14 cellular contexts compared by ENCODE assay signal in genomic region chr5:534743-535671, GRCh38. TPM values are rescaled to one million over a fixed set of nuclear protein-coding genes. Genes with fewer than 3 reads are reported as not detected.
DNase-seq lines count a peak whose midpoint lies in the region; ATAC-seq and TF ChIP-seq lines count a peak whose summit lies in the region.
"Had no signal": no experiment of that assay in that cellular context is flagged by ENCODE, and none has a peak within 500 bp of the region (broad histone marks: within the 10 kb centered on the region; RNA-seq: fewer than 3 reads in every experiment).

No MANE protein-coding gene starts in this region.

- dilution Hi-C loops in IMR-90 (cut with HindIII; ENCODE audit: low sequenced_read_pairs, unreplicated experiment): no loop called here

- H4K8ac ChIP-seq in IMR-90 (ENCODE audit: low read depth in 2 of 2, low read length in 2 of 2): no peak overlapping the region

- H3K14ac ChIP-seq in IMR-90 (replicated peaks; ENCODE audit: low read depth, low read length): no peak overlapping the region

- in situ Hi-C loops in IMR-90 (cut with MboI; ENCODE audit: low sequenced_read_pairs): no loop called here
- in situ Hi-C loops in ACHN (cut with HindIII; ENCODE audit: low pct_ligation_motif_present, low pct_unique_long_range_greater_than_20kb, low sequenced_read_pairs): no loop called here

- no peak for TF ChIP-seq RAD21 in IMR-90 (IDR thresholded peaks at IDR 0.05; ENCODE audit: low read length)

- CTCF ChIA-PET in IMR-90 (lab: Yijun Ruan, JAX): no interaction called here

- no peak overlapping the region for H2BK20ac ChIP-seq in IMR-90 (ENCODE audit: low read depth, low read length)

- H3K36me3 Mint-ChIP-seq in activated naive CD4-positive, alpha-beta T cell treated with anti-CD3 and anti-CD28 coated beads, Interleukin-2, amount 50 U/mL, for 72 hours: no peaks in the 10 kb centered on the region

- no peaks in the 10 kb centered on the region for H3K4me1 ChIP-seq in IMR-90 (ENCODE audit: control insufficient read depth, insufficient read depth, low read length)
- no peaks in the 10 kb centered on the region for H3K4me1 ChIP-seq in right cardiac atrium (ENCODE audit: control insufficient read depth, insufficient read depth, low read length)
- no peaks in the 10 kb centered on the region for H3K4me1 ChIP-seq in psoas muscle

- H3K9me3 ChIP-seq in IMR-90 (ENCODE audit: control insufficient read depth, insufficient read depth, low read length) (no peaks in the 10 kb centered on the region), right cardiac atrium (ENCODE audit: control insufficient read depth, low read length) (no peaks in the 10 kb centered on the region), psoas muscle (no peaks in the 10 kb centered on the region)
- H3K9me3 ChIP-seq: BLaER1 treated with 17β-estradiol and CSF1 and Interleukin-3, amounts not matched to agents 10 nM and 100 nM had no signal

- no peak overlapping the region for H4K91ac ChIP-seq in IMR-90 (ENCODE audit: insufficient read depth, low read depth, low read length)

- H3K4me3 ChIP-seq in IMR-90 (ENCODE audit: insufficient read depth, low read depth, low read length): no peak overlapping the region
- H3K4me3 ChIP-seq in right cardiac atrium (ENCODE audit: low read length): no peak overlapping the region
- no peak overlapping the region for H3K4me3 ChIP-seq in psoas muscle
- H3K4me3 ChIP-seq: BLaER1 treated with 17β-estradiol and CSF1 and Interleukin-3, amounts not matched to agents 10 nM and 100 nM; GM23338 had no signal

- TF ChIP-seq POLR2A in IMR-90 (IDR thresholded peaks at IDR 0.05; ENCODE audit: low read depth, low read length): no peak

- H4K5ac ChIP-seq in IMR-90 (ENCODE audit: low read depth, low read length): no peak overlapping the region

- no peak overlapping the region for H2AK5ac ChIP-seq in IMR-90 (ENCODE audit: low read depth, low read length)

- no peak overlapping the region for H3K4ac ChIP-seq in IMR-90 (ENCODE audit: low read depth, low read length)

- no peak overlapping the region for H3K23ac ChIP-seq in IMR-90 (ENCODE audit: low read depth, low read length)

- H3K4me2 ChIP-seq in IMR-90 (ENCODE audit: low read depth, low read length): no peak overlapping the region
- H3K4me2 ChIP-seq: GM23338, KMS-11 had no signal

- H2AFZ ChIP-seq in IMR-90 (replicated peaks; ENCODE audit: low read length, poor library complexity): no peak overlapping the region
- H2AFZ ChIP-seq: GM23338 had no signal

- H3K36me3 ChIP-seq in IMR-90 (ENCODE audit: control insufficient read depth, insufficient read depth, low read length) (no peaks in the 10 kb centered on the region), psoas muscle (ENCODE audit: insufficient read depth in 1 of 2, low read depth in 1 of 2) (no peaks in the 10 kb centered on the region)
- H3K36me3 ChIP-seq: BLaER1 treated with 17β-estradiol and CSF1 and Interleukin-3, amounts not matched to agents 10 nM and 100 nM had no signal

- no TSS peak for BruUV-seq in IMR-90 (replicated peaks; lab: Mats Ljungman, UMichigan)

- POLR2A ChIA-PET in IMR-90 (lab: Charles Lee; ENCODE audit: unreplicated experiment): no interaction called here

- no peak overlapping the region for H3K27ac Mint-ChIP-seq in activated naive CD4-positive, alpha-beta T cell treated with anti-CD3 and anti-CD28 coated beads, Interleukin-2, amount 50 U/mL, for 72 hours
- H3K27ac Mint-ChIP-seq: GM23338 had no signal

- no peak overlapping the region for H3K18ac ChIP-seq in IMR-90 (ENCODE audit: low read depth, low read length)

- no peak for TF ChIP-seq CTCF in IMR-90 (conservative IDR thresholded peaks at IDR 0.05; ENCODE audit: low read depth, low read length)
- no peak for TF ChIP-seq CTCF in psoas muscle (IDR thresholded peaks at IDR 0.05)

- H2BK120ac ChIP-seq in IMR-90 (ENCODE audit: low read depth, low read length): no peak overlapping the region

- 82% methylated on average over 18 of the region's 41 CpGs; no CpG with 5 or more reads in 1 of the 2 experiments for WGBS in IMR-90 (ENCODE audit: extremely low coverage in 2 of 2, insufficient read length in 1 of 2), 2 experiments
- 86% methylated on average over 41 of the region's 41 CpGs for WGBS in right cardiac atrium
- 87 to 89% (median 87%) methylated on average over 36 to 41 of the region's 41 CpGs for WGBS in psoas muscle, 3 donors

- no peak overlapping the region for H3K9ac ChIP-seq in IMR-90 (ENCODE audit: low read depth, low read length)
- H3K9ac ChIP-seq: BLaER1 treated with 17β-estradiol and CSF1 and Interleukin-3, amounts not matched to agents 10 nM and 100 nM; KMS-11 had no signal

- peak; percentile 7 for DNase-seq in activated naive CD4-positive, alpha-beta T cell treated with anti-CD3 and anti-CD28 coated beads, Interleukin-2, amount 50 U/mL, for 16 hours
- no peak for DNase-seq in activated naive CD4-positive, alpha-beta T cell treated with anti-CD3 and anti-CD28 coated beads, Interleukin-2, amount 50 U/mL, for 72 hours (ENCODE audit: low spot score in 2 of 2)
- no peak for DNase-seq in IMR-90
- DNase-seq in right cardiac atrium: peak; percentile 8 to 52 (median 38)
- DNase-seq in psoas muscle: peak; percentile 9 to 39
- no peak for DNase-seq in activated gamma-delta T cell treated with Interleukin-2 at 50 U/mL for 16 hours
- no peak for DNase-seq in SIG-M5 (lab: John Stamatoyannopoulos, UW)
- DNase-seq in ACHN: no peak
- DNase-seq: NCI-H1436 treated with DMSO at 0.1 percent for 48 hours, NCI-H2081 treated with DMSO at 0.1 percent for 48 hours, NCI-H510A treated with DMSO at 0.1 percent for 48 hours had no signal

- no peak overlapping the region for H2BK15ac ChIP-seq in IMR-90 (ENCODE audit: low read depth, low read length)

- H3K79me1 ChIP-seq in IMR-90 (ENCODE audit: low read depth in 1 of 2, low read length in 2 of 2): no peaks in the 10 kb centered on the region

- no peak overlapping the region for H2BK5ac ChIP-seq in IMR-90 (ENCODE audit: low read depth, low read length, poor library complexity, severe bottlenecking)

- H3K27ac ChIP-seq in IMR-90 (ENCODE audit: insufficient read depth, low read length) (no peak overlapping the region), right cardiac atrium (ENCODE audit: low read length) (no peak overlapping the region), psoas muscle (no peak overlapping the region)
- H3K27ac ChIP-seq: BLaER1 treated with 17β-estradiol and CSF1 and Interleukin-3, amounts not matched to agents 10 nM and 100 nM; KMS-11 had no signal

- no peak for ATAC-seq in activated naive CD4-positive, alpha-beta T cell treated with anti-CD3 and anti-CD28 coated beads, Interleukin-2, amount 50 U/mL, for 72 hours
- no peak for ATAC-seq in IMR-90 (ENCODE audit: low read depth)
- ATAC-seq in right cardiac atrium: no peak
- ATAC-seq in psoas muscle: no peak

- H3K9me3 Mint-ChIP-seq in activated naive CD4-positive, alpha-beta T cell treated with anti-CD3 and anti-CD28 coated beads, Interleukin-2, amount 50 U/mL, for 72 hours: no peaks in the 10 kb centered on the region
- H3K9me3 Mint-ChIP-seq: GM23338 had no signal

- peaks cover 70% of the 10 kb centered on the region for H3K27me3 ChIP-seq in IMR-90 (ENCODE audit: control insufficient read depth, insufficient read depth, low read length)
- H3K27me3 ChIP-seq in right cardiac atrium (ENCODE audit: control insufficient read depth, insufficient read depth): no peaks in the 10 kb centered on the region
- peaks cover 0 to 86% (median 29%) of the 10 kb centered on the region in 3 donors for H3K27me3 ChIP-seq in psoas muscle (ENCODE audit: insufficient read depth in 3 of 3, low read length in 2 of 3)

- no peaks in the 10 kb centered on the region for H3K9me1 ChIP-seq in IMR-90 (ENCODE audit: insufficient read depth, low read length)

- H4K20me1 ChIP-seq in IMR-90 (ENCODE audit: insufficient read depth, low read length): no peaks in the 10 kb centered on the region

- H2AK9ac ChIP-seq in IMR-90 (replicated peaks; ENCODE audit: low read depth, low read length, poor library complexity): peak overlapping the region; percentile 28

- H3K56ac ChIP-seq in IMR-90 (ENCODE audit: extremely low read depth, insufficient read depth, low read length): no peak overlapping the region

- intact Hi-C loops in IMR-90 (cut with micrococcal nuclease): no loop called here
- intact Hi-C loops in right cardiac atrium (cut with DNase I): no loop called here
- intact Hi-C loops in psoas muscle (cut with DNase I): no loop called here

TF ChIP-seq in IMR-90, 13 proteins besides CTCF, POLR2A, EP300 and RAD21 (continues in another document):
- TF ChIP-seq FOS (IDR thresholded peaks at IDR 0.05; ENCODE audit: low read depth, low read length) (no peak), MAFK (IDR thresholded peaks at IDR 0.05; ENCODE audit: low read depth, low read length) (no peak), BHLHE40 (IDR thresholded peaks at IDR 0.05; ENCODE audit: low read depth, low read length) (no peak), RFX5 (IDR thresholded peaks at IDR 0.05; ENCODE audit: low read depth, low read length) (no peak), SMC3 (IDR thresholded peaks at IDR 0.05; ENCODE audit: low read depth, low read length) (no peak), ELK1 (IDR thresholded peaks at IDR 0.05; ENCODE audit: borderline replicate concordance, low read depth, low read length) (no peak), RCOR1 (IDR thresholded peaks at IDR 0.05; ENCODE audit: insufficient replicate concordance, low read length) (no peak), MAZ (IDR thresholded peaks at IDR 0.05; ENCODE audit: borderline replicate concordance, low read depth, low read length) (no peak), CHD1 (IDR thresholded peaks at IDR 0.05; ENCODE audit: low read depth, low read length) (no peak), NFE2L2 (IDR thresholded peaks at IDR 0.05; ENCODE audit: low read depth, low read length) (no peak)

RNA-seq across cellular contexts. Expression of gene SLC9A3, which starts 10.8 kb away (rescaled TPM):
- 1 to 10 TPM; 1.6 to 2.0 TPM for total RNA-seq in activated naive CD4-positive, alpha-beta T cell treated with anti-CD3 and anti-CD28 coated beads, Interleukin-2, amount 50 U/mL, for 72 hours
- 0.56 and 0.72 TPM in 2 replicates for total RNA-seq in IMR-90 (2012; rRNA removed)
- polyA plus RNA-seq in IMR-90 (2012; rRNA removed): 1.3 and 1.5 TPM in 2 replicates
- polyA plus RNA-seq in IMR-90 (2012; cell fraction: cytosol; rRNA removed): 1.0 and 1.8 TPM in 2 replicates
- 2.0 and 2.3 TPM in 2 replicates for polyA plus RNA-seq in IMR-90 (2012; cell fraction: nucleus; rRNA removed; ENCODE audit: low replicate concordance)
- 1 to 10 TPM in 2 of 4 donors, under 1 TPM in 2; 0.94 to 1.1 (median 0.99) TPM for total RNA-seq in right cardiac atrium
- 1.1 TPM for polyA plus RNA-seq in right cardiac atrium
- total RNA-seq in psoas muscle: 1 to 10 TPM in 2 of 4 donors, under 1 TPM in 2; 0.81 to 1.7 (median 1.0) TPM
- polyA plus RNA-seq in psoas muscle: 1 to 10 TPM; 1.2 to 1.7 (median 1.6) TPM

Comparison
In these comparisons a context has a peak if more than half of its experiments do, and no peak if none do; other contexts are left out.
1. DNase-seq: peak in activated naive CD4-positive, alpha-beta T cell treated with anti-CD3 and anti-CD28 coated beads, Interleukin-2, amount 50 U/mL, for 16 hours (single experiment), right cardiac atrium (3 of 3) and psoas muscle (2 of 2); none in activated naive CD4-positive, alpha-beta T cell treated with anti-CD3 and anti-CD28 coated beads, Interleukin-2, amount 50 U/mL, for 72 hours (0 of 2), IMR-90 (single experiment), activated gamma-delta T cell treated with Interleukin-2 at 50 U/mL for 16 hours (single experiment), SIG-M5 (single experiment) and ACHN (single experiment).